In the genomic region with DNA sequence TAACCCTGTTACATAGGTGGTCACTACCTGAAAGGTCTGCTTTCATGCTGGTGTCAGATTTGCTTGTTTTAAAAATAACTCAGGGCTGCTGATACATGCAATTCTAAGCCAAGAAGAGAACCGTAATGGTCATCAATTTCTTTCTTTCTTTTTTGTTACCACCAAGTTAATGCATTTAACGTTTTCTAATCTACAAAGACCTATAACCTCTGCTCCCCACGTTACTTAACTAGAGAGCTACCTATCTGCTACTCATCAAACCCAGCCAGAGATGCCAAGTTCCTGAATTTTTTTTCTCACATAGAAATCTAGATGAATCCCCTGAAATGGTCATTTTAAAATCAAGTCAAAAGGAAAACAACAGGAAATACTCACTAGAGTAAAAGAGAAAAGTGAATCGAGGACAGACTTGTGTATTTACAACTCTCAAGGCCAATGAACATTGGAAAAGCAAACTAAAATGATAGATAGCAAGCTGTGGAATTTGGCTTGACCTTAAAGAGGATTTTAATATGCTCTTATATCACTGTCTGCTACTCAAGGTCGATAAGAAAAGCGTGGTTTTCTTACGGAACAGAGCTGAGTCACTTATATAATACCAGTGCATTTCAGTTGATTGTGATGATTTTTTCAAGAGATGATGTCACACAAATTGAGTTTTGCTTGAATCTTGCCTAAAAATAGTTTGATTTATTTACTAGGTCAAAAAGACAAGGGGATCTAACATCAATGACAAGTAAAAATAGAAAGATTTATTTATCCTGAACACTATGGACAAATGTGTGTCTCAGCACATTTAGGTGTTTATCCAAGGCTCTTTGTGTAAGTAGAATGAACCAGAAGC, we compare ENCODE assay signal across 12 cellular contexts.
DNase-seq lines count a peak whose midpoint lies in the region; ATAC-seq and TF ChIP-seq lines count a peak whose summit lies in the region.
"Had no signal": no experiment of that assay in that cellular context is flagged by ENCODE, and none has a peak within 500 bp of the region (broad histone marks: within the 10 kb centered on the region; RNA-seq: fewer than 3 reads in every experiment).

No MANE protein-coding gene starts in this region.

- no peak overlapping the region for H2BK5ac ChIP-seq in mesenchymal stem cell (ENCODE audit: low read depth, low read length, poor library complexity, severe bottlenecking)

- no peak overlapping the region for H4K91ac ChIP-seq in mesenchymal stem cell (ENCODE audit: low read length)

- no peak overlapping the region for H3K4ac ChIP-seq in mesenchymal stem cell (ENCODE audit: low read depth in 1 of 2, low read length in 2 of 2)

- no peaks in the 10 kb centered on the region for H3K9me3 Mint-ChIP-seq in stimulated activated naive CD8-positive, alpha-beta T cell treated with anti-CD3 and anti-CD28 coated beads, Interleukin-15, Interleukin-2, amounts not matched to agents 100 ng/mL and 50 ng/mL, for 24 hours
- H3K9me3 Mint-ChIP-seq: activated T-helper 2 cell treated with anti-CD3 and anti-CD28 coated beads, Interferon-gamma antibody, Interleukin-2, Interleukin-4, amounts not matched to agents 10 μg/mL and 5 μg/mL and 100 μg/mL, durations not matched to agents 14 hours and 24 hours and 36 hours had no signal

- no peak overlapping the region for H3K14ac ChIP-seq in mesenchymal stem cell (ENCODE audit: low read length in 2 of 2)

- H3K27me3 Mint-ChIP-seq in stimulated activated naive CD8-positive, alpha-beta T cell treated with anti-CD3 and anti-CD28 coated beads, Interleukin-15, Interleukin-2, amounts not matched to agents 100 ng/mL and 50 ng/mL, for 24 hours, result no peaks in the 10 kb centered on the region

- H2BK120ac ChIP-seq in mesenchymal stem cell (ENCODE audit: low read depth, low read length), result no peak overlapping the region

- H3K9ac ChIP-seq in mesenchymal stem cell (ENCODE audit: low read length), result peak overlapping the region; percentile 55
- H3K9ac ChIP-seq: BLaER1 had no signal

- H3K27ac Mint-ChIP-seq in stimulated activated naive CD8-positive, alpha-beta T cell treated with anti-CD3 and anti-CD28 coated beads, Interleukin-15, Interleukin-2, amounts not matched to agents 100 ng/mL and 50 ng/mL, for 24 hours, result peak overlapping the region; percentile 7
- H3K27ac Mint-ChIP-seq: activated T-helper 2 cell treated with anti-CD3 and anti-CD28 coated beads, Interferon-gamma antibody, Interleukin-2, Interleukin-4, amounts not matched to agents 10 μg/mL and 5 μg/mL and 100 μg/mL, durations not matched to agents 14 hours and 24 hours and 36 hours had no signal

- H3K36me3 ChIP-seq in mesenchymal stem cell (ENCODE audit: control insufficient read depth in 1 of 2, insufficient read depth in 2 of 2, low read depth in 1 of 2, low read length in 2 of 2), result no peaks in the 10 kb centered on the region
- H3K36me3 ChIP-seq in uterus, result no peaks in the 10 kb centered on the region
- H3K36me3 ChIP-seq: esophagus squamous epithelium had no signal

- TF ChIP-seq CTCF in astrocyte of the spinal cord (IDR thresholded peaks at IDR 0.05; ENCODE audit: low read depth, low read length) (no peak), uterus (IDR thresholded peaks at IDR 0.05) (no peak)

- H3K27me3 ChIP-seq in mesenchymal stem cell (ENCODE audit: control insufficient read depth in 1 of 2, insufficient read depth in 1 of 2, low read length in 2 of 2), result no peaks in the 10 kb centered on the region
- no peaks in the 10 kb centered on the region for H3K27me3 ChIP-seq in uterus
- H3K27me3 ChIP-seq: BLaER1, esophagus squamous epithelium had no signal

- H3K4me1 ChIP-seq in mesenchymal stem cell (ENCODE audit: control insufficient read depth, insufficient read depth, low read depth, low read length), result peaks cover 3% of the 10 kb centered on the region
- H3K4me1 ChIP-seq in uterus, result no peaks in the 10 kb centered on the region

- peak overlapping the region; percentile 11 for H2AK5ac ChIP-seq in mesenchymal stem cell (ENCODE audit: low read length, severe bottlenecking)

- no peak overlapping the region for H2BK15ac ChIP-seq in mesenchymal stem cell (ENCODE audit: low read depth, poor library complexity, severe bottlenecking)

- H3K4me1 Mint-ChIP-seq in stimulated activated naive CD8-positive, alpha-beta T cell treated with anti-CD3 and anti-CD28 coated beads, Interleukin-15, Interleukin-2, amounts not matched to agents 100 ng/mL and 50 ng/mL, for 24 hours (ENCODE audit: low read depth), result peaks cover 58% of the 10 kb centered on the region

- no peak overlapping the region for H3K4me3 ChIP-seq in astrocyte of the spinal cord (ENCODE audit: low read depth, low read length)
- H3K4me3 ChIP-seq in mesenchymal stem cell (ENCODE audit: insufficient read depth in 1 of 2, low read depth in 1 of 2, low read length in 2 of 2), result peak overlapping the region in 1 of 2 experiments; percentile 20
- H3K4me3 ChIP-seq in uterus, result peak overlapping the region in 1 of 2 donors; percentile 18
- H3K4me3 ChIP-seq: BLaER1, esophagus squamous epithelium had no signal

- no peak for DNase-seq in stimulated activated naive CD8-positive, alpha-beta T cell treated with anti-CD3 and anti-CD28 coated beads, Interleukin-15, Interleukin-2, amounts not matched to agents 100 U/mL and 50 U/mL, for 24 hours
- DNase-seq in astrocyte of the spinal cord (ENCODE audit: low read depth, low spot score), result peak; percentile 49
- peak; percentile 43 for DNase-seq in mesenchymal stem cell
- DNase-seq in uterus, result no peak
- no peak for DNase-seq in NK-92 (lab: John Stamatoyannopoulos, UW; ENCODE audit: unreplicated experiment)
- DNase-seq: esophagus squamous epithelium, NCI-H2029 had no signal

- no peaks in the 10 kb centered on the region for H3K9me3 ChIP-seq in mesenchymal stem cell (ENCODE audit: control insufficient read depth, low read length)
- no peaks in the 10 kb centered on the region for H3K9me3 ChIP-seq in uterus
- H3K9me3 ChIP-seq: BLaER1, esophagus squamous epithelium had no signal

- H4K8ac ChIP-seq in mesenchymal stem cell (ENCODE audit: low read length), result no peak overlapping the region

- H2AFZ ChIP-seq in mesenchymal stem cell (ENCODE audit: low read depth, low read length), result no peak overlapping the region

- H3K36me3 Mint-ChIP-seq in stimulated activated naive CD8-positive, alpha-beta T cell treated with anti-CD3 and anti-CD28 coated beads, Interleukin-15, Interleukin-2, amounts not matched to agents 100 ng/mL and 50 ng/mL, for 24 hours (ENCODE audit: low read depth), result no peaks in the 10 kb centered on the region

- H3K4me3 Mint-ChIP-seq in stimulated activated naive CD8-positive, alpha-beta T cell treated with anti-CD3 and anti-CD28 coated beads, Interleukin-15, Interleukin-2, amounts not matched to agents 100 ng/mL and 50 ng/mL, for 24 hours, result peak overlapping the region; percentile 12

- intact Hi-C loops in uterus (cut with DNase I; ENCODE audit: low total_unique reads), result no loop called here

- TF ChIP-seq POLR2A in uterus (IDR thresholded peaks at IDR 0.05), result no peak

- no peak overlapping the region for H3K18ac ChIP-seq in mesenchymal stem cell (ENCODE audit: low read depth in 1 of 2, low read length in 2 of 2)

- H2BK12ac ChIP-seq in mesenchymal stem cell (ENCODE audit: low read length in 2 of 2), result no peak overlapping the region

- in situ Hi-C loops in astrocyte of the spinal cord (cut with HindIII; ENCODE audit: low sequenced_read_pairs), result no loop called here

- H3K27ac ChIP-seq in mesenchymal stem cell (ENCODE audit: low read length, poor library complexity, severe bottlenecking) (no peak overlapping the region), uterus (peak overlapping the region; percentile 24 to 36)
- H3K27ac ChIP-seq: BLaER1 had no signal

- H3K79me1 ChIP-seq in mesenchymal stem cell (replicated peaks; ENCODE audit: low read length, poor library complexity, severe bottlenecking), result no peaks in the 10 kb centered on the region

- H3K4me2 ChIP-seq in mesenchymal stem cell (ENCODE audit: low read length, poor library complexity, severe bottlenecking), result no peak overlapping the region
- H3K4me2 ChIP-seq: BLaER1 had no signal

- no peak for ATAC-seq in stimulated activated naive CD8-positive, alpha-beta T cell treated with anti-CD3 and anti-CD28 coated beads, Interleukin-15, Interleukin-2, amounts not matched to agents 100 U/mL and 50 U/mL, for 24 hours
- ATAC-seq in GM19324 (IDR thresholded peaks at IDR 0.05; ENCODE audit: low FRiP score, unreplicated experiment) (no peak), GM21717 (IDR thresholded peaks at IDR 0.05; ENCODE audit: unreplicated experiment) (no peak)

- 55% methylated on average over 7 of the region's 7 CpGs for WGBS in mesenchymal stem cell

- no peak overlapping the region for H3K23ac ChIP-seq in mesenchymal stem cell (ENCODE audit: low read length in 2 of 2)

Comparison
In these comparisons a context has a peak if more than half of its experiments do, and no peak if none do; other contexts are left out.
1. DNase-seq: peak in astrocyte of the spinal cord (single experiment) and mesenchymal stem cell (single experiment); none in stimulated activated naive CD8-positive, alpha-beta T cell treated with anti-CD3 and anti-CD28 coated beads, Interleukin-15, Interleukin-2, amounts not matched to agents 100 U/mL and 50 U/mL, for 24 hours (single experiment), uterus (0 of 2) and NK-92 (single experiment).